Comparison of ENCODE assay signal across 9 cellular contexts in the genomic region with DNA sequence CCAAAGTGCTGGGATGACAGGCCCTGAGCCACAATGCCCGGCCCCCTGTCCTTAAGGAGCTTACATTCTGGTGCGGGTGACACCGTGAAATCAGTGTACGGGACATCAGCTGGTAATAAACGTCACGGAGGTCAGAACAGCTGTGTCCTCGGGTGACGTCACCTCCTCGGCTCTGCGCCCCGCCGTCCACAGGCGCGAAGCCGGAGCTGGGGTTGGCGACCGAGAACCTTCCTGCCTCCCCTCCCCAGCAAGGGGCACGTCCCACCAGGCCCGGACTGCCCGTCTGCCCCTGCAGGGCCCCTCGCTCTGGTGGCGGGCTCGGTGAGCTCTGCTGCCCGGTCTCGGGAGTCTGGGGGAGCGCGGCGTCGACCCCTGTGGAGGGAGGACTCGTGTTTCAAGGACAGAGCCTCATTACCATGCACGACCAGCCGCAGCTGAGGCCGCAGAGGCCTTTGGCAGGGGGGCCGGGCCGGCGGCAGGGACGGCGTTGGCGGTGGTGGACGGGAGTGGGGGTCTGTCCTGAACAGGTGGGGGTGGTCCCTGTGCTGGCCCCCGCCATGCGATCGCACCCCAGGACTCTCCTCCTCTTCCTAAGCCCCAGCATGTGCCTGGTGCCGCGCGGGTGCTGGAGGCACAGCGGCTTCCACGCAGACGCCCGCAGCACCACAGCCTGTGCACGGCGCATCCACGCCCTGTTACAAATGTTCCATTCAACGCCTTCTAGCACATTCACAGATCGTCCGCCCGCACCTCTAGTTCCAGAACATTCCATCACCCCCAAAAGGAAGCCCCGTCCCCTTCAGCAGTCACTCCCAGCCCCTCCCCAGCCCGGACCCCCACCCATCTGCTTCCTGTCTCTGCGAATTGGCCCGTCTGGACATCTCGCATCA. TPM values are rescaled to one million over a fixed set of nuclear protein-coding genes. Genes with fewer than 3 reads are reported as not detected.
DNase-seq lines count a peak whose midpoint lies in the region; ATAC-seq and TF ChIP-seq lines count a peak whose summit lies in the region.
"Had no signal": no experiment of that assay in that cellular context is flagged by ENCODE, and none has a peak within 500 bp of the region (broad histone marks: within the 10 kb centered on the region; RNA-seq: fewer than 3 reads in every experiment).

No MANE protein-coding gene starts in this region.

- DNase-seq in AG04450 (ENCODE audit: low read depth, low spot score): no peak
- no peak for DNase-seq in activated T-cell treated with anti-CD3 and anti-CD28 coated beads, Interleukin-2, amount 50 U/mL, for 4 hours
- DNase-seq in HuH-7 (ENCODE audit: low spot score): no peak
- DNase-seq: NCI-H446 treated with DMSO at 0.1 percent for 48 hours, occipital lobe had no signal

- ATAC-seq in activated T-cell treated with anti-CD3 and anti-CD28 coated beads, Interleukin-2, amount 50 U/mL, for 4 hours: peak; percentile 59 to 64
- ATAC-seq in GM19324 (IDR thresholded peaks at IDR 0.05; ENCODE audit: low FRiP score, unreplicated experiment): no peak
- ATAC-seq in GM21381 (IDR thresholded peaks at IDR 0.05; ENCODE audit: unreplicated experiment): no peak

- no peaks in the 10 kb centered on the region for H3K4me1 ChIP-seq in iPS-18a (ENCODE audit: control insufficient read depth, low read depth, low read length)

- H3K27me3 Mint-ChIP-seq in activated T-cell treated with anti-CD3 and anti-CD28 coated beads, Interleukin-2, amount 50 U/mL, for 4 hours (ENCODE audit: low read depth): peaks cover 42% of the 10 kb centered on the region

- H3K36me3 ChIP-seq in iPS-18a (ENCODE audit: control insufficient read depth, low read depth, low read length): no peaks in the 10 kb centered on the region

- no peak overlapping the region for H3K9ac ChIP-seq in iPS-18a (ENCODE audit: low read length)

- peaks cover 7% of the 10 kb centered on the region for H3K4me1 Mint-ChIP-seq in activated T-cell treated with anti-CD3 and anti-CD28 coated beads, Interleukin-2, amount 50 U/mL, for 4 hours (ENCODE audit: low read depth)

- H3K9me3 Mint-ChIP-seq in activated T-cell treated with anti-CD3 and anti-CD28 coated beads, Interleukin-2, amount 50 U/mL, for 4 hours: no peaks in the 10 kb centered on the region

- H3K27me3 ChIP-seq in AG04450 (ENCODE audit: control insufficient read depth, insufficient read depth, low read length) (peaks cover 27% of the 10 kb centered on the region), iPS-18a (ENCODE audit: control insufficient read depth, insufficient read depth, low read length) (peaks cover 32% of the 10 kb centered on the region)

- CTCF ChIA-PET in AG04450 (lab: Charles Lee): interaction anchor here (1.3 kb wide), 1 partner anchor 14 kb away, joined by 4 read pairs; no protein-coding TSS in a partner anchor

- H3K4me3 Mint-ChIP-seq in activated T-cell treated with anti-CD3 and anti-CD28 coated beads, Interleukin-2, amount 50 U/mL, for 4 hours: peak overlapping the region; percentile 55

- POLR2A ChIA-PET in AG04450 (lab: Yijun Ruan, JAX): interaction anchor here (1.1 kb wide), 2 partner anchors 18 to 33 kb away, joined by 3 read pairs; no protein-coding TSS in a partner anchor

- TF ChIP-seq CTCF in AG04450 (IDR thresholded peaks at IDR 0.05; ENCODE audit: low read depth, low read length): no peak

- 0 out of 2 replicates have a peak overlapping the region, but pooled peaks have one; percentile 17 for H3K4me3 ChIP-seq in AG04450 (ENCODE audit: low read depth, low read length)
- H3K4me3 ChIP-seq in iPS-18a (ENCODE audit: low read length): peak overlapping the region; percentile 33

- H3K9me3 ChIP-seq in AG04450 (ENCODE audit: control insufficient read depth, insufficient read depth, low read length): no peaks in the 10 kb centered on the region; the same call in 1 of the 2 replicates
- no peaks in the 10 kb centered on the region for H3K9me3 ChIP-seq in iPS-18a (ENCODE audit: control insufficient read depth, low read depth, low read length)

- H3K36me3 Mint-ChIP-seq in activated T-cell treated with anti-CD3 and anti-CD28 coated beads, Interleukin-2, amount 50 U/mL, for 4 hours (ENCODE audit: insufficient read depth): no peaks in the 10 kb centered on the region

- H3K27ac ChIP-seq in AG04450 (ENCODE audit: low read depth, low read length): no peak overlapping the region
- H3K27ac ChIP-seq in iPS-18a (ENCODE audit: low read length): no peak overlapping the region

RNA-seq across cellular contexts. Expression of gene LINGO3, which starts 5.4 kb away (rescaled TPM):
- not detected in 2 replicates for polyA plus RNA-seq in AG04450 (2011; rRNA removed)
- polyA minus RNA-seq in AG04450 (2011; rRNA and poly(A)+ RNA removed): not detected in 2 replicates
- not detected for total RNA-seq in activated T-cell treated with anti-CD3 and anti-CD28 coated beads, Interleukin-2, amount 50 U/mL, for 4 hours
- total RNA-seq: ureter had no signal

RNA-seq across cellular contexts. Expression of gene PEAK3, which starts 20.6 kb away (rescaled TPM):
- polyA plus RNA-seq in AG04450 (2011; rRNA removed): 0.04 TPM in 1 of 2 replicates, not detected in the other
- not detected in 2 replicates for polyA minus RNA-seq in AG04450 (2011; rRNA and poly(A)+ RNA removed)
- total RNA-seq in activated T-cell treated with anti-CD3 and anti-CD28 coated beads, Interleukin-2, amount 50 U/mL, for 4 hours: under 1 TPM in 1 of 3 donors, not detected in 2; 0.11 TPM
- total RNA-seq: occipital lobe had no signal

RNA-seq across cellular contexts. Expression of gene LSM7, which starts 25.8 kb away (rescaled TPM):
- 137 and 192 TPM in 2 replicates for polyA plus RNA-seq in AG04450 (2011; rRNA removed)
- polyA minus RNA-seq in AG04450 (2011; rRNA and poly(A)+ RNA removed): 37.1 and 39.4 TPM in 2 replicates
- 100 to 1,000 TPM; 275 to 313 (median 307) TPM for total RNA-seq in activated T-cell treated with anti-CD3 and anti-CD28 coated beads, Interleukin-2, amount 50 U/mL, for 4 hours

RNA-seq across cellular contexts. Expression of gene SPPL2B, which starts 25.9 kb away (rescaled TPM):
- 9.9 and 15.7 TPM in 2 replicates for polyA plus RNA-seq in AG04450 (2011; rRNA removed)
- polyA minus RNA-seq in AG04450 (2011; rRNA and poly(A)+ RNA removed): 7.3 and 9.2 TPM in 2 replicates
- total RNA-seq in activated T-cell treated with anti-CD3 and anti-CD28 coated beads, Interleukin-2, amount 50 U/mL, for 4 hours: 10 to 100 TPM; 42.1 to 45.3 (median 42.2) TPM

RNA-seq across cellular contexts. Expression of gene JSRP1, which starts 46.3 kb away (rescaled TPM):
- not detected in 2 replicates for polyA plus RNA-seq in AG04450 (2011; rRNA removed)
- not detected in 2 replicates for polyA minus RNA-seq in AG04450 (2011; rRNA and poly(A)+ RNA removed)
- total RNA-seq in activated T-cell treated with anti-CD3 and anti-CD28 coated beads, Interleukin-2, amount 50 U/mL, for 4 hours: under 1 TPM; 0.63 to 0.95 (median 0.89) TPM
- total RNA-seq: occipital lobe had no signal

Comparison
In these comparisons a context has a peak if more than half of its experiments do, and no peak if none do; other contexts are left out.
1. ATAC-seq: peak in activated T-cell treated with anti-CD3 and anti-CD28 coated beads, Interleukin-2, amount 50 U/mL, for 4 hours (2 of 2); none in GM19324 (single experiment) and GM21381 (single experiment).